In the genomic region with DNA sequence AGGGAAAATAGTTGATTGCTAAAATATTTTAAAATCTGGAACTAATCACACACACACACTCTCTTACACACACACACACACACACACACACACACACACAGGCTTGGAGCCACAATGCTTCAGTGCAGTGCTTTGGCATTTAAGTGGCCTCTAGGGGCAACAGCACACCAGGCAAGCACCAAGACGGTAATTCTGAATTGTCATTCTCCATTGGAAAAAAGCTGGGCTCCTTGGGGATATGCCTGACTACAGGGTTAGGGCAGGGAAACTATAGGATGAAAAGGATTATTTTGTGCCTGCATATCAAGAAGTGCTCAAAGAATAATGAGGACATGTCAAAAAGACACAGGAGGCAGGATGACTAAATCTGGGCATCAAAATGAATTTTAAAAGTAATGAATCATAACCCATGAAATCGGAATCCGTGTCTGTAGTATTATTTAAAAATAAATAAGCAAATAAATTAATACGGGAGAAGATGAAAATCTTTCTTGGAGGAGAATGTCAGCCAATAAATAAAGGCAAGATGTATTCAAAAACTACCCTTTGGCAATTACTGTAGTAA, we compare ENCODE assay signal across 9 cellular contexts. TPM values are rescaled to one million over a fixed set of nuclear protein-coding genes. Genes with fewer than 3 reads are reported as not detected.
A peak's percentile ranks its signal among the peaks of the same experiment; 100 is the strongest.
DNase-seq lines count a peak whose midpoint lies in the region; ATAC-seq and TF ChIP-seq lines count a peak whose summit lies in the region.
"Had no signal": no experiment of that assay in that cellular context is flagged by ENCODE, and none has a peak within 500 bp of the region (broad histone marks: within the 10 kb centered on the region; RNA-seq: fewer than 3 reads in every experiment).

No MANE protein-coding gene starts in this region.

- H3K9me3 ChIP-seq in parathyroid adenoma (ENCODE audit: control insufficient read depth, low read length), result no peaks in the 10 kb centered on the region

- H2AFZ ChIP-seq in parathyroid adenoma, result no peak overlapping the region

- ATAC-seq in GM18867 (IDR thresholded peaks at IDR 0.05; ENCODE audit: unreplicated experiment) (peak; percentile 36), HG03565 (IDR thresholded peaks at IDR 0.05; ENCODE audit: unreplicated experiment) (peak; percentile 39), GM19455 (IDR thresholded peaks at IDR 0.05; ENCODE audit: unreplicated experiment) (no peak), omental fat pad (ENCODE audit: low FRiP score) (no peak)

- H3K9ac ChIP-seq in parathyroid adenoma, result no peak overlapping the region

- DNase-seq in CMK (ENCODE audit: low read depth) (peak; percentile 18), SW480 (ENCODE audit: low spot score) (peak; percentile 55), foreskin fibroblast (peak; percentile 26 to 63), omental fat pad (ENCODE audit: low spot score) (no peak)
- DNase-seq: naive B cell had no signal

- H3K4me2 ChIP-seq in parathyroid adenoma (ENCODE audit: low read length), result no peak overlapping the region

- no peaks in the 10 kb centered on the region for H3K4me1 ChIP-seq in parathyroid adenoma

- H3K4me3 ChIP-seq in foreskin fibroblast (ENCODE audit: low read depth in 1 of 2, low read length in 2 of 2) (no peak overlapping the region), parathyroid adenoma (ENCODE audit: low read depth, low read length) (no peak overlapping the region)

- H3K27ac ChIP-seq in parathyroid adenoma, result no peak overlapping the region

- no peaks in the 10 kb centered on the region for H3K27me3 ChIP-seq in parathyroid adenoma (ENCODE audit: control insufficient read depth, insufficient read depth, low read length)

- no peaks in the 10 kb centered on the region for H3K79me2 ChIP-seq in parathyroid adenoma

- TF ChIP-seq CTCF in foreskin fibroblast (IDR thresholded peaks at IDR 0.05; ENCODE audit: low read depth, low read length) (peak; percentile 52), parathyroid adenoma (IDR thresholded peaks at IDR 0.05) (peak; percentile 51), omental fat pad (IDR thresholded peaks at IDR 0.05) (no peak)

- no peaks in the 10 kb centered on the region for H3K36me3 ChIP-seq in parathyroid adenoma (ENCODE audit: control insufficient read depth, insufficient read depth, low read length)

RNA-seq across cellular contexts. Expression of gene DDC, which starts 30.4 kb away (rescaled TPM):
- total RNA-seq in omental fat pad, result under 1 TPM in 3 of 4 donors, not detected in 1; 0.44 to 0.79 (median 0.60) TPM

Comparison
In these comparisons a context has a peak if more than half of its experiments do, and no peak if none do; other contexts are left out.
1. ATAC-seq: peak in GM18867 (single experiment) and HG03565 (single experiment); none in GM19455 (single experiment) and omental fat pad (single experiment).
2. CTCF ChIP-seq: peak in foreskin fibroblast (single experiment) and parathyroid adenoma (single experiment); none in omental fat pad (0 of 3).